In genomic region chr3:12350151-12350813, GRCh38 we compare ENCODE assay signal across 11 cellular contexts.
DNase-seq lines count a peak whose midpoint lies in the region; ATAC-seq and TF ChIP-seq lines count a peak whose summit lies in the region.
"Had no signal": no experiment of that assay in that cellular context is flagged by ENCODE, and none has a peak within 500 bp of the region (broad histone marks: within the 10 kb centered on the region; RNA-seq: fewer than 3 reads in every experiment).

No MANE protein-coding gene starts in this region.

- intact Hi-C loops in CD14-positive monocyte (cut with micrococcal nuclease), result loop anchor here (5.0 kb wide), 3 partner anchors 42 to 158 kb away; no protein-coding TSS in a partner anchor

- DNase-seq in CD14-positive monocyte (ENCODE audit: low spot score) (peak; percentile 66), SKM-1 (lab: John Stamatoyannopoulos, UW; ENCODE audit: unreplicated experiment) (peak; percentile 72), globus pallidus (ENCODE audit: low spot score) (peak; percentile 20), pulmonary artery endothelial cell (ENCODE audit: low read depth, low spot score) (peak; percentile 78), endodermal cell (no peak), HK-2 (ENCODE audit: unreplicated experiment) (no peak)
- DNase-seq in T-helper 2 cell treated with Interferon-gamma antibody and Interleukin-4, amounts not matched to agents 5 μg/mL and 100 μg/mL, for 36 hours (ENCODE audit: low spot score), result no peak
- DNase-seq: NCI-H1092 treated with DMSO at 0.1 percent for 48 hours, NCI-H748 treated with DMSO at 0.1 percent for 48 hours, T-helper 17 cell had no signal

- peaks cover 0 to 2% (median 0%) of the 10 kb centered on the region in 3 donors for H3K27me3 Mint-ChIP-seq in CD14-positive monocyte (ENCODE audit: low read depth in 3 of 3)
- H3K27me3 Mint-ChIP-seq in T-helper 2 cell treated with Interferon-gamma antibody and Interleukin-4, amounts not matched to agents 5 μg/mL and 100 μg/mL, for 36 hours (ENCODE audit: low read depth), result peaks cover 10% of the 10 kb centered on the region
- H3K27me3 Mint-ChIP-seq in endodermal cell (ENCODE audit: insufficient read depth), result peaks cover 11% of the 10 kb centered on the region

- no peaks in the 10 kb centered on the region for H3K36me3 ChIP-seq in endodermal cell (ENCODE audit: control insufficient read depth, insufficient read depth, low read length)

- WGBS in endodermal cell (ENCODE audit: insufficient coverage in 1 of 2, insufficient read length in 1 of 2), 2 experiments, result 93 to 100% methylated on average over 3 to 8 of the region's 8 CpGs

- H3K4me1 Mint-ChIP-seq in CD14-positive monocyte (peaks cover 63% of the 10 kb centered on the region), endodermal cell (no peaks in the 10 kb centered on the region)
- H3K4me1 Mint-ChIP-seq in T-helper 2 cell treated with Interferon-gamma antibody and Interleukin-4, amounts not matched to agents 5 μg/mL and 100 μg/mL, for 36 hours (ENCODE audit: low read depth), result peaks cover 7% of the 10 kb centered on the region

- H3K27ac Mint-ChIP-seq in CD14-positive monocyte (peak overlapping the region; percentile 84 to 93 (median 89)), endodermal cell (no peak overlapping the region)
- H3K27ac Mint-ChIP-seq in T-helper 2 cell treated with Interferon-gamma antibody and Interleukin-4, amounts not matched to agents 5 μg/mL and 100 μg/mL, for 36 hours, result no peak overlapping the region
- H3K27ac Mint-ChIP-seq: T-helper 17 cell had no signal

- H3K9me3 Mint-ChIP-seq in CD14-positive monocyte, result no peaks in the 10 kb centered on the region
- no peaks in the 10 kb centered on the region for H3K9me3 Mint-ChIP-seq in T-helper 2 cell treated with Interferon-gamma antibody and Interleukin-4, amounts not matched to agents 5 μg/mL and 100 μg/mL, for 36 hours
- no peaks in the 10 kb centered on the region for H3K9me3 Mint-ChIP-seq in endodermal cell

- no peaks in the 10 kb centered on the region for H3K9me3 ChIP-seq in endodermal cell (ENCODE audit: control insufficient read depth, low read length)

- peaks cover 14% of the 10 kb centered on the region for H3K27me3 ChIP-seq in endodermal cell (ENCODE audit: control insufficient read depth, insufficient read depth, low read length, poor library complexity, severe bottlenecking)

- ATAC-seq in HG02610 (IDR thresholded peaks at IDR 0.05; ENCODE audit: unreplicated experiment), result no peak
- ATAC-seq: T-helper 17 cell had no signal

- H3K4me3 ChIP-seq in endodermal cell (ENCODE audit: low read length), result no peak overlapping the region

- TF ChIP-seq CTCF in CD14-positive monocyte (IDR thresholded peaks at IDR 0.05), result no peak
- TF ChIP-seq CTCF in endodermal cell (conservative IDR thresholded peaks at IDR 0.05), result no peak

- H3K27ac ChIP-seq in endodermal cell (ENCODE audit: low read depth, low read length), result no peak overlapping the region

- H3K36me3 Mint-ChIP-seq in CD14-positive monocyte (no peaks in the 10 kb centered on the region), endodermal cell (ENCODE audit: low read depth) (no peaks in the 10 kb centered on the region)
- no peaks in the 10 kb centered on the region for H3K36me3 Mint-ChIP-seq in T-helper 2 cell treated with Interferon-gamma antibody and Interleukin-4, amounts not matched to agents 5 μg/mL and 100 μg/mL, for 36 hours (ENCODE audit: low read depth)

- H3K4me3 Mint-ChIP-seq in CD14-positive monocyte, result no peak overlapping the region
- H3K4me3 Mint-ChIP-seq in T-helper 2 cell treated with Interferon-gamma antibody and Interleukin-4, amounts not matched to agents 5 μg/mL and 100 μg/mL, for 36 hours, result no peak overlapping the region
- no peak overlapping the region for H3K4me3 Mint-ChIP-seq in endodermal cell
- H3K4me3 Mint-ChIP-seq: T-helper 17 cell had no signal

- H3K4me1 ChIP-seq in endodermal cell (ENCODE audit: control insufficient read depth, insufficient read depth, low read length), result no peaks in the 10 kb centered on the region

- no peak overlapping the region for H3K9ac ChIP-seq in endodermal cell (ENCODE audit: extremely low read depth, low read length, poor library complexity, severe bottlenecking)

Comparison
In these comparisons a context has a peak if more than half of its experiments do, and no peak if none do; other contexts are left out.
1. DNase-seq: peak in CD14-positive monocyte (single experiment), SKM-1 (single experiment), globus pallidus (single experiment) and pulmonary artery endothelial cell (single experiment); none in T-helper 2 cell treated with Interferon-gamma antibody and Interleukin-4, amounts not matched to agents 5 μg/mL and 100 μg/mL, for 36 hours (single experiment), endodermal cell (single experiment) and HK-2 (single experiment).
2. H3K27ac Mint-ChIP-seq: peak in CD14-positive monocyte (7 of 7); none in T-helper 2 cell treated with Interferon-gamma antibody and Interleukin-4, amounts not matched to agents 5 μg/mL and 100 μg/mL, for 36 hours (single experiment) and endodermal cell (single experiment).